Comparison of ENCODE assay signal across 9 cellular contexts in the genomic region with DNA sequence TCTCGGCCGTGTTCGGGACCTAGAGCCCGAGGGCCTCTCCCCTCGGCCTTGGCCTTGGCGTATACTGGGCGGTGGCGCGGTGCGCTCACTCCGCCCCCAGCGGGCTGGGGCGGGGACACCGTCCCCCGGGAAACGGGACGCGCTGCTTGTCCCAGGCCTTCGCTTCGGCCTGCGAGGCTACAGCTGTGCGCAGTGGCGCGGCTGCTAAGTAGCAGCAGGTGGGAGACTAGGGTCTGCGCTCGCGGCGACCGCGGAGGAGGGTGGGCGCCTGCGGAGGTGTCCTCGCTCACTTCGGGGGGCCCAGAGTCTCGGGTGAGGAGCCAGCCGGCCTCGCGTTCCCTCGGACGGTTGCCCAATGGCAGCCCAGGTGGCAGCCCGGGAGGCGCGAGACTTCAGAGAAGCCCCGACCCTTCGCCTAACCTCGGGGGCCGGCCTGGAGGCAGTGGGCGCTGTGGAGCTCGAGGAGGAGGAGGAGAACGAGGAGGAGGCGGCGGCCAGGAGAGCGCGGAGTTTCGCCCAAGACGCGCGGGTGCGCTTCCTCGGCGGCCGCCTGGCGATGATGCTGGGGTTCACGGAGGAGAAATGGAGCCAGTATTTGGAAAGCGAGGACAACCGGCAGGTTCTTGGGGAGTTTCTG. TPM values are rescaled to one million over a fixed set of nuclear protein-coding genes. Genes with fewer than 3 reads are reported as not detected.
A peak's percentile ranks its signal among the peaks of the same experiment; 100 is the strongest.
DNase-seq lines count a peak whose midpoint lies in the region; ATAC-seq and TF ChIP-seq lines count a peak whose summit lies in the region.
"Had no signal": no experiment of that assay in that cellular context is flagged by ENCODE, and none has a peak within 500 bp of the region (broad histone marks: within the 10 kb centered on the region; RNA-seq: fewer than 3 reads in every experiment).

A gene with protein sequence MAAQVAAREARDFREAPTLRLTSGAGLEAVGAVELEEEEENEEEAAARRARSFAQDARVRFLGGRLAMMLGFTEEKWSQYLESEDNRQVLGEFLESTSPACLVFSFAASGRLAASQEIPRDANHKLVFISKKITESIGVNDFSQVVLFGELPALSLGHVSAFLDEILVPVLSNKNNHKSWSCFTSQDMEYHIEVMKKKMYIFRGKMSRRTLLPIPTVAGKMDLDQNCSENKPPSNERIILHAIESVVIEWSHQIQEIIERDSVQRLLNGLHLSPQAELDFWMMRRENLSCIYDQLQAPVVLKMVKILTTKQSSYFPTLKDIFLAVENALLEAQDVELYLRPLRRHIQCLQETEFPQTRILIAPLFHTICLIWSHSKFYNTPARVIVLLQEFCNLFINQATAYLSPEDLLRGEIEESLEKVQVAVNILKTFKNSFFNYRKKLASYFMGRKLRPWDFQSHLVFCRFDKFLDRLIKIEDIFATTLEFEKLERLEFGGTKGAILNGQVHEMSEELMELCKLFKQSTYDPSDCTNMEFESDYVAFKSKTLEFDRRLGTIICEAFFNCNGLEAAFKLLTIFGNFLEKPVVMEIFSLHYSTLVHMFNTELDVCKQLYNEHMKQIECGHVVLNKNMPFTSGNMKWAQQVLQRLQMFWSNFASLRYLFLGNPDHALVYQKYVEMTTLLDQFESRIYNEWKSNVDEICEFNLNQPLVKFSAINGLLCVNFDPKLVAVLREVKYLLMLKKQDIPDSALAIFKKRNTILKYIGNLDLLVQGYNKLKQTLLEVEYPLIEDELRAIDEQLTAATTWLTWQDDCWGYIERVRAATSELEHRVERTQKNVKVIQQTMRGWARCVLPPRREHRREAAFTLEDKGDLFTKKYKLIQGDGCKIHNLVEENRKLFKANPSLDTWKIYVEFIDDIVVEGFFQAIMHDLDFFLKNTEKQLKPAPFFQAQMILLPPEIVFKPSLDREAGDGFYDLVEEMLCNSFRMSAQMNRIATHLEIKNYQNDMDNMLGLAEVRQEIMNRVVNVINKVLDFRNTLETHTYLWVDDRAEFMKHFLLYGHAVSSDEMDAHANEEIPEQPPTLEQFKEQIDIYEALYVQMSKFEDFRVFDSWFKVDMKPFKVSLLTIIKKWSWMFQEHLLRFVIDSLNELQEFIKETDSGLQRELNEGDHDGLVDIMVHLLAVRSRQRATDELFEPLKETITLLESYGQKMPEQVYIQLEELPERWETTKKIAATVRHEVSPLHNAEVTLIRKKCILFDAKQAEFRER (N-terminal part only) (plus strand): TSS at position 149 of the 637 bp plus-strand sequence. CDS start 207 bp downstream, at position 356.

- DNase-seq in NCI-H1092 treated with DMSO at 0.1 percent for 48 hours (lab: John Stamatoyannopoulos, UW) (peak; percentile 27), NCI-H1092 (lab: John Stamatoyannopoulos, UW) (no peak), fibroblast of mammary gland (ENCODE audit: low read depth) (peak; percentile 5), neural crest cell (ENCODE audit: low read depth, low spot score) (peak; percentile 50), RKO (ENCODE audit: low spot score) (no peak)

- H3K36me3 Mint-ChIP-seq in neural crest cell (ENCODE audit: low read depth), result no peaks in the 10 kb centered on the region

- H3K27me3 Mint-ChIP-seq in neural crest cell (ENCODE audit: low read depth), result peaks cover 80% of the 10 kb centered on the region

- no peak within 1 kb of the TSS for H3K27ac ChIP-seq in VCaP
- H3K27ac ChIP-seq: BLaER1 had no signal

- H3K4me3 ChIP-seq in fibroblast of mammary gland (ENCODE audit: control insufficient read depth, low read depth, low read length), result peak within 1 kb of the TSS; percentile 12
- H3K4me3 ChIP-seq: BLaER1 had no signal

- H3K9me3 Mint-ChIP-seq in neural crest cell, result no peaks in the 10 kb centered on the region

- no peak within 1 kb of the TSS for H3K27ac Mint-ChIP-seq in neural crest cell (ENCODE audit: unreplicated experiment)

- H3K4me1 Mint-ChIP-seq in neural crest cell, result peaks cover 5% of the 10 kb centered on the region

- ATAC-seq in HG02885 (IDR thresholded peaks at IDR 0.05; ENCODE audit: poor library complexity, unreplicated experiment), result peak; percentile 68
- ATAC-seq in HG02763 (IDR thresholded peaks at IDR 0.05; ENCODE audit: unreplicated experiment), result no peak

- peak within 1 kb of the TSS; percentile 85 for H3K4me3 Mint-ChIP-seq in neural crest cell

- TF ChIP-seq CTCF in VCaP (conservative IDR thresholded peaks at IDR 0.05) (0 out of 2 replicates have a peak, but pooled peaks have one; percentile 9), fibroblast of mammary gland (conservative IDR thresholded peaks at IDR 0.05; ENCODE audit: control insufficient read depth, insufficient read depth, low read depth, low read length) (no peak), neural crest cell (conservative IDR thresholded peaks at IDR 0.05) (no peak)

RNA-seq across cellular contexts. Expression of the gene that starts here (rescaled TPM):
- total RNA-seq in neural crest cell, result 0.63 and 0.84 TPM in 2 replicates

Comparison
In these comparisons a context has a peak if more than half of its experiments do, and no peak if none do; other contexts are left out.
1. DNase-seq: peak in NCI-H1092 treated with DMSO at 0.1 percent for 48 hours (single experiment) and fibroblast of mammary gland (single experiment); none in NCI-H1092 (single experiment) and RKO (single experiment).
2. Peak in DNase-seq in neural crest cell; RNA of the gene not detected or under 1 TPM.